In the genomic region with DNA sequence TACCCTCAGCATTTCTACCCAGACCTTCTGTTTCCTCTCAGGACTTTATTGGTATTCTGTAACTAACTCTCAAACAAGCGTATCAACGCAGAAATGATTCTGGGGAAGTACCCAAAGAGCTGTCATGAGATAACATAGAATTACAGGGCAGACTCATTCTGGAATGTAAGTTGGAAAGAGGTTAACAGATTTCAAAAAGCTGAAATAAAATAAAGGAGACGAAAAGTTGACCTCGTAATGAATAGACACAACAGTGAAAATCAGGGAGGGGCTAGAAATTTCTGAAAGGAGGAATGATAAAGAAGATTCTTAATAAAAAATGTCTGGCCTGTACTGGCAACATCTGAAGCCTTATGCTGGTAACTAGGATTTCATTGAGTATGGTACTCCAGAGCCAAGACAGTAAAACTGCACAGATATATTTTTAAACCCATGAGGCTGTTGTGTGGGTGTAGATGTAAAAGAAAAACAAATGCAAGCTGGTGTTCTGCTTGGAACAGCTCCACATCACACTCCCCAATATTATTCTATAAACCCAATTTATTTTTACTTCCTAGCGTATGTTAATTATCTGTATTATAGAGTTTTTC, we compare ENCODE assay signal across 1 cellular context.
TF ChIP-seq lines count a peak whose summit lies in the region.

No MANE protein-coding gene starts in this region.

TF ChIP-seq in HEK293T, 16 proteins besides CTCF, POLR2A, EP300 and RAD21 (continued from another document):
- TF ChIP-seq LEF1 (IDR thresholded peaks at IDR 0.05; ENCODE audit: borderline replicate concordance) (no peak), FOXA1 (IDR thresholded peaks at IDR 0.05) (no peak), ZNF384 (IDR thresholded peaks at IDR 0.05) (no peak), FOXM1 (IDR thresholded peaks at IDR 0.05; ENCODE audit: borderline replicate concordance) (no peak), BHLHE40 (IDR thresholded peaks at IDR 0.05; ENCODE audit: borderline replicate concordance) (no peak), ELF4 (IDR thresholded peaks at IDR 0.05) (no peak), SP1 (IDR thresholded peaks at IDR 0.05) (no peak)
- TF ChIP-seq, protein P1, sequence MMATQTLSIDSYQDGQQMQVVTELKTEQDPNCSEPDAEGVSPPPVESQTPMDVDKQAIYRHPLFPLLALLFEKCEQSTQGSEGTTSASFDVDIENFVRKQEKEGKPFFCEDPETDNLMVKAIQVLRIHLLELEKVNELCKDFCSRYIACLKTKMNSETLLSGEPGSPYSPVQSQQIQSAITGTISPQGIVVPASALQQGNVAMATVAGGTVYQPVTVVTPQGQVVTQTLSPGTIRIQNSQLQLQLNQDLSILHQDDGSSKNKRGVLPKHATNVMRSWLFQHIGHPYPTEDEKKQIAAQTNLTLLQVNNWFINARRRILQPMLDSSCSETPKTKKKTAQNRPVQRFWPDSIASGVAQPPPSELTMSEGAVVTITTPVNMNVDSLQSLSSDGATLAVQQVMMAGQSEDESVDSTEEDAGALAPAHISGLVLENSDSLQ (IDR thresholded peaks at IDR 0.05) = no peak
